15 cellular contexts compared by ENCODE assay signal in genomic region chr7:30899066-30899465, GRCh38.
"Had no signal": no experiment of that assay in that cellular context is flagged by ENCODE, and none has a peak within 500 bp of the region (broad histone marks: within the 10 kb centered on the region; RNA-seq: fewer than 3 reads in every experiment).

No MANE protein-coding gene starts in this region.

- H3K27me3 ChIP-seq: right lobe of liver had no signal

- DNase-seq: activated CD4-positive, alpha-beta T cell treated with anti-CD3 and anti-CD28 coated beads, Interleukin-2, amount 50 U/mL, for 4 hours; activated CD4-positive, CD25-positive, alpha-beta regulatory T cell treated with anti-CD3 and anti-CD28 coated beads, Interleukin-2, amount 50 U/mL, for 72 hours; activated gamma-delta T cell; cerebellar nuclear complex; effector memory CD4-positive, alpha-beta T cell; hippocampal formation; islet precursor cell; naive thymus-derived CD4-positive, alpha-beta T cell; right lobe of liver; stimulated activated CD4-positive, alpha-beta T cell treated with anti-CD3 and anti-CD28 coated beads, Interleukin-4, amount 100 ng/mL, for 4 hours; stimulated activated naive B cell treated with anti-CD40 and anti-IgM and Interleukin-4, amounts not matched to agents 10 μg/mL and 1 μg/mL and 100 μg/mL, for 72 hours; SW 1271; T-helper 2 cell; trophoblast cell had no signal

- H3K27ac ChIP-seq: VCaP had no signal

- ATAC-seq: naive thymus-derived CD4-positive, alpha-beta T cell; stimulated activated naive B cell treated with anti-CD40 and anti-IgM and Interleukin-4, amounts not matched to agents 10 μg/mL and 1 μg/mL and 100 μg/mL, for 72 hours had no signal

- H3K9me3 ChIP-seq: right lobe of liver had no signal

- H3K4me3 ChIP-seq: right lobe of liver had no signal

- H3K36me3 ChIP-seq: right lobe of liver had no signal
